8 cellular contexts compared by ENCODE assay signal in the genomic region with DNA sequence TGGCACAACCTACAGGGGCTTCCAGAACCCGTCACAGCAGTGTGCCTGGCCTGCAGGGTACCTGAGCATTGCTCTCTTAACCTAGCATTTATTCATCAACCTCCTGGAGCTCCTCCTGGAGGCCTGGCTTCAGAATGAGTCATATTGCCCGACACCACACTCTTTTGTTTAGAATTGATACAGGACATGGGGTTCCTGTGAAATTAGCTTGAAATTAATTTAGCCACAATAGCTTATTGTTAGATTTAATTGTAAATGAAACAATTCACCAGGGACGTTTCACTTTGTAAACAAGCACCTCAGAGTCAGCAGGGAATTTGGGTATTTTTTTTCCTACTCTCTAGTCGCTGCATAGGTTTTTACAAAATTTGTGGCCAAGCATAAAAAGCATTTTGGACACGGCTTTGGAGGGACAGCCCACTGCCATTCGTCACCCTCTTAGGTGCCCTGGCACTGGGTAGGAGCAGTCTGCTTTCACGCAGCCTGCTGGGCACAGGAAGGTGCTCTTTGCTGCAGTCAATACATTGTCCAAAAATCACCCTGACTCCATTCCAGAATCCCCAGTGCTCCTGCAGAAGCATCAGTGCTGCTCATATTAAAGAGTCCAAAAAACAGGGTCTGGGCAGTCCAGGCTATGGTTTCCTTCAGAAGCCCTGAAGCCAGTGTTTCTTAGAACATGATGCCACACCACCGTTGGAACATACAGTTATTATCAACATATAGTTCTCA.
DNase-seq lines count a peak whose midpoint lies in the region; ATAC-seq and TF ChIP-seq lines count a peak whose summit lies in the region.

No MANE protein-coding gene starts in this region.

- DNase-seq in cardiac muscle cell (ENCODE audit: low read depth in 1 of 2, low spot score in 1 of 2): peak in 1 of 2 donors; percentile 35
- no peak for DNase-seq in left cardiac atrium
- no peak for DNase-seq in SK-N-SH
- DNase-seq in mesendoderm: peak; percentile 45
- DNase-seq in NCI-H1092 treated with DMSO at 0.1 percent for 48 hours (lab: John Stamatoyannopoulos, UW): no peak
- no peak for DNase-seq in CD8-positive, alpha-beta T cell
- no peak for DNase-seq in cortex of kidney (lab: John Stamatoyannopoulos, UW)

- TF ChIP-seq RAD21 in SK-N-SH (IDR thresholded peaks at IDR 0.05; ENCODE audit: low read length): no peak

- no peak overlapping the region for H3K23ac ChIP-seq in mesendoderm (ENCODE audit: low read length)

- no peak overlapping the region for H3K4me3 ChIP-seq in cardiac muscle cell
- no peak overlapping the region for H3K4me3 ChIP-seq in SK-N-SH (ENCODE audit: low read depth in 2 of 2, low read length in 1 of 2)
- H3K4me3 ChIP-seq in mesendoderm (ENCODE audit: low read length): no peak overlapping the region
- no peak overlapping the region for H3K4me3 ChIP-seq in CD8-positive, alpha-beta T cell (ENCODE audit: low read depth, low read length)

- POLR2A ChIA-PET in SK-N-SH (lab: Yijun Ruan, JAX): no interaction called here
- POLR2A ChIA-PET in CD8-positive, alpha-beta T cell (lab: Charles Lee): no interaction called here

- H3K79me1 ChIP-seq in mesendoderm (ENCODE audit: low read length): no peaks in the 10 kb centered on the region

- no peak overlapping the region for H3K18ac ChIP-seq in mesendoderm (ENCODE audit: low read length)

- H3K36me3 ChIP-seq in cardiac muscle cell (no peaks in the 10 kb centered on the region), SK-N-SH (replicated peaks in 1 of 2; ENCODE audit: control insufficient read depth in 1 of 2, insufficient read depth in 2 of 2, low read length in 1 of 2) (no peaks in the 10 kb centered on the region), mesendoderm (ENCODE audit: control insufficient read depth, insufficient read depth, low read length) (no peaks in the 10 kb centered on the region)
- no peaks in the 10 kb centered on the region for H3K36me3 ChIP-seq in CD8-positive, alpha-beta T cell (ENCODE audit: insufficient read depth, low read length)

- 0 out of 2 replicates have a peak overlapping the region, but pooled peaks have one; percentile 30 for H2AFZ ChIP-seq in SK-N-SH (ENCODE audit: low read depth)

- H3K27ac ChIP-seq in cardiac muscle cell (no peak overlapping the region), SK-N-SH (ENCODE audit: low read depth in 2 of 2, low read length in 1 of 2) (no peak overlapping the region), mesendoderm (ENCODE audit: low read depth, low read length) (no peak overlapping the region)
- no peak overlapping the region for H3K27ac ChIP-seq in CD8-positive, alpha-beta T cell (ENCODE audit: low read depth, low read length)

- H3K9me3 Mint-ChIP-seq in CD8-positive, alpha-beta T cell: no peaks in the 10 kb centered on the region

- no peak overlapping the region for H2BK120ac ChIP-seq in mesendoderm (ENCODE audit: low read depth, low read length)

- H3K27me3 ChIP-seq in cardiac muscle cell (no peaks in the 10 kb centered on the region), SK-N-SH (ENCODE audit: insufficient read depth) (no peaks in the 10 kb centered on the region), mesendoderm (ENCODE audit: insufficient read depth, low read length, poor library complexity) (no peaks in the 10 kb centered on the region)
- H3K27me3 ChIP-seq in CD8-positive, alpha-beta T cell (ENCODE audit: insufficient read depth, low read length): no peaks in the 10 kb centered on the region

- H3K9me3 ChIP-seq in cardiac muscle cell (ENCODE audit: low read depth) (no peaks in the 10 kb centered on the region), SK-N-SH (no peaks in the 10 kb centered on the region)
- H3K9me3 ChIP-seq in CD8-positive, alpha-beta T cell (ENCODE audit: low read length): no peaks in the 10 kb centered on the region

- 63% methylated on average over 8 of the region's 8 CpGs for WGBS in SK-N-SH (ENCODE audit: low lambda C conversion rate)
- no CpG with 5 or more reads among the region's 8 CpGs for WGBS in mesendoderm (ENCODE audit: extremely low coverage, insufficient coverage, low lambda C conversion rate)

- H3K27ac Mint-ChIP-seq in CD8-positive, alpha-beta T cell: no peak overlapping the region

- TF ChIP-seq CTCF in cardiac muscle cell (IDR thresholded peaks at IDR 0.05; ENCODE audit: low read depth, low read length): peak; percentile 22
- TF ChIP-seq CTCF in SK-N-SH (IDR thresholded peaks at IDR 0.05): peak; percentile 22; the same call in 1 of the 2 replicates
- no peak for TF ChIP-seq CTCF in CD8-positive, alpha-beta T cell (IDR thresholded peaks at IDR 0.05)

- TF ChIP-seq EP300 in SK-N-SH (IDR thresholded peaks at IDR 0.05; ENCODE audit: borderline replicate concordance in 1 of 2, low read depth in 1 of 2, low read length in 1 of 2): no peak

- H2AK5ac ChIP-seq in mesendoderm (ENCODE audit: low read length): no peak overlapping the region

- H3K9me2 ChIP-seq in SK-N-SH: no peaks in the 10 kb centered on the region

- no peaks in the 10 kb centered on the region for H3K79me2 ChIP-seq in SK-N-SH (ENCODE audit: insufficient read depth)
- no peaks in the 10 kb centered on the region for H3K79me2 ChIP-seq in mesendoderm (ENCODE audit: control insufficient read depth, insufficient read depth, low read length)

- H3K4ac ChIP-seq in mesendoderm (ENCODE audit: low read depth, low read length): no peak overlapping the region

- no peak overlapping the region for H2BK15ac ChIP-seq in mesendoderm (replicated peaks; ENCODE audit: low read depth)

- intact Hi-C loops in left cardiac atrium (cut with DNase I): loop anchor here (5.0 to 10.0 kb wide), 2 partner anchors 53 to 100 kb away; no protein-coding TSS in a partner anchor
- intact Hi-C loops in CD8-positive, alpha-beta T cell (cut with DNase I, micrococcal nuclease): no loop called here

- H3K27me3 Mint-ChIP-seq in CD8-positive, alpha-beta T cell (ENCODE audit: low read depth): no peaks in the 10 kb centered on the region

- H3K4me1 Mint-ChIP-seq in CD8-positive, alpha-beta T cell (ENCODE audit: low read depth): peaks cover 30% of the 10 kb centered on the region

- no peaks in the 10 kb centered on the region for H3K4me1 ChIP-seq in cardiac muscle cell (ENCODE audit: low read depth)
- H3K4me1 ChIP-seq in SK-N-SH (ENCODE audit: control insufficient read depth in 1 of 2, insufficient read depth in 2 of 2, low read depth in 1 of 2, low read length in 1 of 2): peaks cover 0 to 14% of the 10 kb centered on the region in 2 experiments; a peak in 2 of 4 replicates
- H3K4me1 ChIP-seq in mesendoderm (ENCODE audit: control insufficient read depth, low read depth, low read length): no peaks in the 10 kb centered on the region
- peaks cover 19% of the 10 kb centered on the region for H3K4me1 ChIP-seq in CD8-positive, alpha-beta T cell (ENCODE audit: insufficient read depth, low read length)

- ATAC-seq in left cardiac atrium (no peak), HG02642 (IDR thresholded peaks at IDR 0.05; ENCODE audit: poor library complexity, unreplicated experiment) (peak; percentile 40)
- ATAC-seq in CD8-positive, alpha-beta T cell: no peak

- H3F3A ChIP-seq in SK-N-SH (replicated peaks; ENCODE audit: insufficient read depth): no peaks in the 10 kb centered on the region

- no peaks in the 10 kb centered on the region for H4K20me1 ChIP-seq in SK-N-SH (ENCODE audit: insufficient read depth)

- H3K36me3 Mint-ChIP-seq in CD8-positive, alpha-beta T cell: no peaks in the 10 kb centered on the region

- no peak overlapping the region for H2BK5ac ChIP-seq in mesendoderm (ENCODE audit: low read length)

- H3K4me2 ChIP-seq in SK-N-SH (no peak overlapping the region), mesendoderm (ENCODE audit: low read length) (no peak overlapping the region)

- H3K56ac ChIP-seq in mesendoderm (ENCODE audit: low read length): no peak overlapping the region

- H4K8ac ChIP-seq in mesendoderm (ENCODE audit: low read depth, low read length): no peak overlapping the region

- CTCF ChIA-PET in SK-N-SH (lab: Yijun Ruan, JAX): interaction anchor here (0.6 kb wide), 1 partner anchor 19 kb away, joined by 3 read pairs; no protein-coding TSS in a partner anchor
- CTCF ChIA-PET in CD8-positive, alpha-beta T cell (lab: Charles Lee): interaction anchor here (1.5 kb wide), 1 partner anchor 200 kb away, joined by 4 read pairs; no protein-coding TSS in a partner anchor

- no peak overlapping the region for H3K4me3 Mint-ChIP-seq in CD8-positive, alpha-beta T cell

- H3K9ac ChIP-seq in SK-N-SH (no peak overlapping the region), mesendoderm (ENCODE audit: low read length) (no peak overlapping the region)

- H4K5ac ChIP-seq in mesendoderm (ENCODE audit: low read length): no peak overlapping the region

TF ChIP-seq in SK-N-SH, 30 proteins besides CTCF, POLR2A, EP300 and RAD21:
- TF ChIP-seq GABPA (IDR thresholded peaks at IDR 0.05; ENCODE audit: low read depth) (no peak), JUND (IDR thresholded peaks at IDR 0.05) (peak; percentile 22; the same call in 1 of the 2 replicates), FOSL2 (IDR thresholded peaks at IDR 0.05; ENCODE audit: borderline replicate concordance, low read depth) (peak; percentile 44; the same call in 1 of the 2 replicates)
TF ChIP-seq in SK-N-SH: peak in this region for 2.

Comparison
In these comparisons a context has a peak if more than half of its experiments do, and no peak if none do; other contexts are left out.
1. intact Hi-C loops: an anchor here in left cardiac atrium (5.0 to 10.0 kb wide); none called in CD8-positive, alpha-beta T cell.